10 cellular contexts compared by ENCODE assay signal in the genomic region with DNA sequence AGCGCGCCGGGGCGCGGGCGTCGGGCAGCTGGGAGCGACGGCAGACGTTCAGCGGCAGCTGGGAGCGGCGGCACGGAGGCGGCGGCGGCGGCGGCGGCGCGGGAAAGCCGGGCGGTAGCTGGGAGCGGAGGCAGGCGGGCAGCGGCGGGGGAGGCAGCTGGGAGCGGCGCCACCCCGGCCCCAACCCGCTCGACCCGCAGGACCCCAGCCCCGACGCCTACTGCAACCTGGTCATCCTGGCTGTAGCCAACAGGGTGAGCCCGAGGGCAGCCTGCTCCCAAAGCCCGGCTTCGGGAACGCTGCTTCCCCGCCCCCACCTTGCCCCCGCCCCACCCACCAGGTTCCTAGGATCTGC. TPM values are rescaled to one million over a fixed set of nuclear protein-coding genes. Genes with fewer than 3 reads are reported as not detected.
DNase-seq lines count a peak whose midpoint lies in the region; ATAC-seq, FAIRE-seq and TF ChIP-seq lines count a peak whose summit lies in the region.
"Had no signal": no experiment of that assay in that cellular context is flagged by ENCODE, and none has a peak within 500 bp of the region (broad histone marks: within the 10 kb centered on the region; RNA-seq: fewer than 3 reads in every experiment).

No MANE protein-coding gene starts in this region.

- CTCF ChIA-PET in K562 (lab: Yijun Ruan, JAX; ENCODE audit: low intra/inter-chr PET ratio) = no interaction called here

- FAIRE-seq in K562 (lab: Jason Lieb, UNC) = no peak
- FAIRE-seq: frontal cortex had no signal

- no peak for TF ChIP-seq POLR2A in K562 (conservative IDR thresholded peaks at IDR 0.05)

- H3K27ac Mint-ChIP-seq in natural killer cell = peak overlapping the region in 1 of 2 donors; percentile 11

- H4K20me1 ChIP-seq in K562 (replicated peaks; ENCODE audit: control insufficient read depth, insufficient read depth, low read length) = 0 out of 2 replicates have a peak, but pooled peaks cover 11% of the 10 kb centered on the region

- in situ Hi-C loops in K562 (cut with MboI) = no loop called here

- peak overlapping the region; percentile 93 for H3K4me3 Mint-ChIP-seq in natural killer cell

- no peaks in the 10 kb centered on the region for H3K9me1 ChIP-seq in K562 (ENCODE audit: control insufficient read depth, insufficient read depth, low read length)

- peaks cover 6 to 19% of the 10 kb centered on the region in 2 experiments; a peak in 4 of 5 replicates for H3K4me1 ChIP-seq in K562 (replicated peaks in 1 of 2; ENCODE audit: control insufficient read depth in 2 of 2, insufficient read depth in 2 of 2, low read length in 2 of 2)

- H3K36me3 ChIP-seq in K562 (ENCODE audit: control insufficient read depth, insufficient read depth, low read length) = no peaks in the 10 kb centered on the region

- peaks cover 27 to 62% of the 10 kb centered on the region in 2 experiments for H3K27me3 ChIP-seq in K562 (ENCODE audit: control insufficient read depth in 2 of 2, insufficient read depth in 2 of 2, low read length in 2 of 2)

- 0% methylated on average over 3 of the region's 42 CpGs for WGBS in K562 (ENCODE audit: insufficient coverage, low coverage, missing lambda C conversion rate)

- ATAC-seq in K562 (peak; percentile 5; the same call in 1 of the 3 replicates), natural killer cell (no peak), sciatic nerve (no peak), GM21515 (IDR thresholded peaks at IDR 0.05; ENCODE audit: unreplicated experiment) (no peak)

- H3K79me2 ChIP-seq in K562 (ENCODE audit: control insufficient read depth, insufficient read depth, low read length) = no peaks in the 10 kb centered on the region

- H3K4me1 Mint-ChIP-seq in natural killer cell = peaks cover 15 to 25% of the 10 kb centered on the region in 2 donors

- H3K9me3 Mint-ChIP-seq in natural killer cell = no peaks in the 10 kb centered on the region

- no peak for TF ChIP-seq RAD21 in K562 (CRISPR knock-in tag; conservative IDR thresholded peaks at IDR 0.05 in 1 of 2, IDR thresholded peaks at IDR 0.05 in 1 of 2)

- intact Hi-C loops in K562 (cut with micrococcal nuclease) (loop anchor here (5.0 kb wide), 1 partner anchor 67 kb away; a partner anchor contains a TSS), natural killer cell (cut with micrococcal nuclease) (no loop called here), sciatic nerve (cut with DNase I) (no loop called here)

- no TSS peak for BruUV-seq in K562 (replicated peaks; lab: Mats Ljungman, UMichigan)

- POLR2A ChIA-PET in K562 (lab: Yijun Ruan, JAX) = no interaction called here

- TF ChIP-seq CTCF in GM12873 (IDR thresholded peaks at IDR 0.05; ENCODE audit: insufficient read depth, low read depth, low read length, missing control alignments) (peak; percentile 30), K562 (IDR thresholded peaks at IDR 0.05 in 2 of 3, conservative IDR thresholded peaks at IDR 0.05 in 1 of 3; ENCODE audit: insufficient read depth in 2 of 3, low read depth in 1 of 3, low read length in 3 of 3) (0 out of 6 replicates have a peak, but pooled peaks of 1 of the 3 experiments have one; percentile 10), natural killer cell (IDR thresholded peaks at IDR 0.05) (no peak)

- peak overlapping the region; percentile 52; the same call in 1 of the 2 replicates for H3K4me2 ChIP-seq in K562 (ENCODE audit: insufficient read depth, low read length)

- H3K9me3 ChIP-seq in K562 (replicated peaks; ENCODE audit: control insufficient read depth, insufficient read depth, low read depth, low read length) = no peaks in the 10 kb centered on the region

- DNase-seq in NCI-H1105 (lab: John Stamatoyannopoulos, UW) (peak; percentile 56), K562 (ENCODE audit: extremely low read depth in 1 of 4, low spot score in 3 of 4) (peak; percentile 16 to 68 (median 52)), natural killer cell (no peak), AG08396 (ENCODE audit: low spot score) (no peak), GM19240 (ENCODE audit: insufficient read length, low spot score) (no peak), sciatic nerve (ENCODE audit: low spot score) (no peak)

- peak overlapping the region; percentile 50 for H3K4me3 ChIP-seq in K562

- H3K27ac ChIP-seq in K562 (ENCODE audit: extremely low read depth, low read depth, low read length) = no peak overlapping the region

- H2AFZ ChIP-seq in K562 (ENCODE audit: low read depth, low read length) = no peak overlapping the region

- peak overlapping the region in 1 of 2 experiments; percentile 70; a peak in 1 of 4 replicates for H3K9ac ChIP-seq in K562 (ENCODE audit: insufficient read depth in 1 of 2, low read depth in 2 of 2, low read length in 2 of 2)

- no peaks in the 10 kb centered on the region for H3K36me3 Mint-ChIP-seq in natural killer cell

- TF ChIP-seq EP300 in K562 (IDR thresholded peaks at IDR 0.05; ENCODE audit: low read length) = no peak

- peaks cover 55 to 63% of the 10 kb centered on the region in 2 donors for H3K27me3 Mint-ChIP-seq in natural killer cell (ENCODE audit: low read depth in 2 of 2)

TF ChIP-seq in K562, 482 proteins besides CTCF, POLR2A, EP300 and RAD21 (continues in another document):
- no peak for TF ChIP-seq POLR2AphosphoS2 (IDR thresholded peaks at IDR 0.05; ENCODE audit: low read length)
- TF ChIP-seq FOXK2 (conservative IDR thresholded peaks at IDR 0.05 in 1 of 2, IDR thresholded peaks at IDR 0.05 in 1 of 2; ENCODE audit: low read depth in 2 of 2) = no peak

RNA-seq across cellular contexts. Expression of a gene that starts 8.9 kb away (rescaled TPM):
- total RNA-seq in K562 (2011; cell fraction: chromatin; rRNA removed; ENCODE audit: low replicate concordance) = not detected in 2 replicates
- total RNA-seq in K562 (2011; cell fraction: nucleolus; rRNA removed) = not detected in 2 replicates
- total RNA-seq in K562 (2011; cell fraction: nucleoplasm; rRNA removed) = not detected in 2 replicates
- not detected in 2 replicates for total RNA-seq in K562 (2014; rRNA removed)
- not detected in 2 replicates for total RNA-seq in K562 (2014; rRNA removed; fragmentation: Illumina TruSeq; extraction: Trizol)
- not detected in 2 replicates for total RNA-seq in K562 (2015; rRNA removed; fragmentation: Illumina TruSeq; extraction: Trizol)
- not detected in 2 replicates for total RNA-seq in K562 (2021)
- 0.04 TPM in 1 of 2 replicates, not detected in the other for polyA plus RNA-seq in K562 (2011; rRNA removed)
- polyA plus RNA-seq in K562 (2011; cell fraction: cytosol; rRNA removed) = not detected in 2 replicates
- not detected in 2 replicates for polyA plus RNA-seq in K562 (2011; cell fraction: nucleus; rRNA removed)
- 0.30 TPM in 1 of 2 replicates, not detected in the other for polyA plus RNA-seq in K562 (2012)
- not detected in 2 replicates for polyA plus RNA-seq in K562 (2014; fragmentation: Illumina TruSeq; extraction: Trizol)
- polyA plus RNA-seq in K562 (2014; fragmentation: Nextera tagmentation; extraction: Ambion mirVana) = not detected
- not detected in 2 replicates for polyA plus RNA-seq in K562 (2014; rRNA removed)
- not detected in 2 replicates for polyA minus RNA-seq in K562 (2011; rRNA and poly(A)+ RNA removed)
- polyA minus RNA-seq in K562 (2011; cell fraction: cytosol; rRNA and poly(A)+ RNA removed) = not detected in 2 replicates
- not detected in 2 replicates for polyA minus RNA-seq in K562 (2011; cell fraction: nucleus; rRNA and poly(A)+ RNA removed)
- total RNA-seq in natural killer cell = not detected
- total RNA-seq in sciatic nerve = 11.7 TPM
- total RNA-seq: RPMI7951 had no signal

RNA-seq across cellular contexts. Expression of a gene that starts 32.9 kb away (rescaled TPM):
- total RNA-seq in K562 (2011; cell fraction: chromatin; rRNA removed; ENCODE audit: low replicate concordance) = not detected in 2 replicates
- not detected in 2 replicates for total RNA-seq in K562 (2011; cell fraction: nucleolus; rRNA removed)
- total RNA-seq in K562 (2011; cell fraction: nucleoplasm; rRNA removed) = not detected in 2 replicates
- total RNA-seq in K562 (2014; rRNA removed) = 0.27 TPM in 1 of 2 replicates, not detected in the other
- total RNA-seq in K562 (2014; rRNA removed; fragmentation: Illumina TruSeq; extraction: Trizol) = not detected in 2 replicates
- 0.38 and 0.51 TPM in 2 replicates for total RNA-seq in K562 (2015; rRNA removed; fragmentation: Illumina TruSeq; extraction: Trizol)
- not detected in 2 replicates for total RNA-seq in K562 (2021)
- 0.04 TPM in 1 of 2 replicates, not detected in the other for polyA plus RNA-seq in K562 (2011; rRNA removed)
- 0.01 and 0.07 TPM in 2 replicates for polyA plus RNA-seq in K562 (2011; cell fraction: cytosol; rRNA removed)
- not detected in 2 replicates for polyA plus RNA-seq in K562 (2011; cell fraction: nucleus; rRNA removed)
- 0.13 and 0.50 TPM in 2 replicates for polyA plus RNA-seq in K562 (2012)
- not detected in 2 replicates for polyA plus RNA-seq in K562 (2014; fragmentation: Illumina TruSeq; extraction: Trizol)
- polyA plus RNA-seq in K562 (2014; fragmentation: Nextera tagmentation; extraction: Ambion mirVana) = not detected
- 0.09 TPM in 1 of 2 replicates, not detected in the other for polyA plus RNA-seq in K562 (2014; rRNA removed)
- polyA minus RNA-seq in K562 (2011; rRNA and poly(A)+ RNA removed) = 0.18 TPM in 1 of 2 replicates, not detected in the other
- polyA minus RNA-seq in K562 (2011; cell fraction: cytosol; rRNA and poly(A)+ RNA removed) = not detected in 2 replicates
- not detected in 2 replicates for polyA minus RNA-seq in K562 (2011; cell fraction: nucleus; rRNA and poly(A)+ RNA removed)
- 10 to 100 TPM in 2 of 3 donors, 1 to 10 TPM in 1; 6.3 to 31.6 (median 12.4) TPM for total RNA-seq in natural killer cell
- total RNA-seq in sciatic nerve = 24.0 TPM
- total RNA-seq: RPMI7951 had no signal

RNA-seq across cellular contexts. Expression of a gene that starts 51.2 kb away (rescaled TPM):
- total RNA-seq in K562 (2011; cell fraction: chromatin; rRNA removed; ENCODE audit: low replicate concordance) = not detected in 2 replicates
- total RNA-seq in K562 (2011; cell fraction: nucleolus; rRNA removed) = not detected in 2 replicates
- total RNA-seq in K562 (2011; cell fraction: nucleoplasm; rRNA removed) = not detected in 2 replicates
- total RNA-seq in K562 (2014; rRNA removed) (not detected in 2 replicates), K562 (2014; rRNA removed; fragmentation: Illumina TruSeq; extraction: Trizol) (not detected in 2 replicates), K562 (2015; rRNA removed; fragmentation: Illumina TruSeq; extraction: Trizol) (not detected in 2 replicates), K562 (2021) (0.02 TPM in 1 of 2 replicates, not detected in the other), natural killer cell (not detected), sciatic nerve (not detected)
- polyA plus RNA-seq in K562 (2011; rRNA removed) (not detected in 2 replicates), K562 (2014; fragmentation: Illumina TruSeq; extraction: Trizol) (not detected in 2 replicates), K562 (2014; fragmentation: Nextera tagmentation; extraction: Ambion mirVana) (not detected), K562 (2014; rRNA removed) (not detected in 2 replicates)
- polyA plus RNA-seq in K562 (2011; cell fraction: cytosol; rRNA removed) = under 0.01 TPM in 1 of 2 replicates, not detected in the other
- not detected in 2 replicates for polyA plus RNA-seq in K562 (2011; cell fraction: nucleus; rRNA removed)
- polyA plus RNA-seq in K562 (2012) = not detected in 2 replicates
- polyA minus RNA-seq in K562 (2011; rRNA and poly(A)+ RNA removed) = not detected in 2 replicates
- polyA minus RNA-seq in K562 (2011; cell fraction: cytosol; rRNA and poly(A)+ RNA removed) = not detected in 2 replicates
- not detected in 2 replicates for polyA minus RNA-seq in K562 (2011; cell fraction: nucleus; rRNA and poly(A)+ RNA removed)
- total RNA-seq: RPMI7951 had no signal

Comparison
In these comparisons a context has a peak if more than half of its experiments do, and no peak if none do; other contexts are left out.
1. DNase-seq: peak in NCI-H1105 (single experiment) and K562 (4 of 4); none in natural killer cell (single experiment), AG08396 (single experiment), GM19240 (single experiment) and sciatic nerve (single experiment).
2. RNA of a gene that starts 8.9 kb away (total RNA-seq): 11.7 TPM in sciatic nerve (single experiment); not detected in K562 and not detected in natural killer cell; every median in the first group is over 10 times any median in the second.
3. RNA of a gene that starts 32.9 kb away (total RNA-seq): 24.0 TPM in sciatic nerve (single experiment) and 6.3 to 31.6 TPM in natural killer cell; 0.27 to 0.51 TPM in K562; every median in the first group is over 4 times any median in the second.